ENCODE assay signal across 8 cellular contexts in genomic region chr1:223844962-223845809, GRCh38. TPM values are rescaled to one million over a fixed set of nuclear protein-coding genes. Genes with fewer than 3 reads are reported as not detected.
DNase-seq lines count a peak whose midpoint lies in the region; ATAC-seq and TF ChIP-seq lines count a peak whose summit lies in the region.

No MANE protein-coding gene starts in this region.

- H3K9me3 ChIP-seq in liver (ENCODE audit: control insufficient read depth in 4 of 4, low read length in 3 of 4), result no peaks in the 10 kb centered on the region

- intact Hi-C loops in activated B cell treated with CpG ODN at 0.5 μM for 24 hours (cut with micrococcal nuclease), result loop anchor here (2.0 to 10.0 kb wide), 7 partner anchors 34 to 1203 kb away; partner anchors contain the start of genes AIDA, BROX, CAPN2 and NVL

- H3K4me3 ChIP-seq in GM08714 (ENCODE audit: low read length) (peak overlapping the region; percentile 68), NB4 (ENCODE audit: low read depth, low read length) (peak overlapping the region; percentile 79), choroid plexus epithelial cell (ENCODE audit: low read depth, low read length) (peak overlapping the region; percentile 83), liver (ENCODE audit: low read depth in 1 of 3, low read length in 3 of 3) (peak overlapping the region; percentile 27 to 82 (median 60))

- TF ChIP-seq POLR2A in NB4 (IDR thresholded peaks at IDR 0.05; ENCODE audit: extremely low read depth, insufficient read length), result no peak

- peaks cover 4 to 20% (median 5%) of the 10 kb centered on the region in 4 donors for H3K4me1 ChIP-seq in liver (ENCODE audit: control insufficient read depth in 4 of 4, insufficient read depth in 4 of 4, low read length in 3 of 4)

- TF ChIP-seq RAD21 in liver (IDR thresholded peaks at IDR 0.05), result peak in 1 of 2 donors; percentile 3

- no peaks in the 10 kb centered on the region for H3K27me3 Mint-ChIP-seq in activated B cell treated with CpG ODN at 0.5 μM for 24 hours

- no peaks in the 10 kb centered on the region for H3K36me3 ChIP-seq in liver (ENCODE audit: control insufficient read depth in 4 of 4, insufficient read depth in 3 of 4, low read depth in 1 of 4, low read length in 3 of 4)

- H3K9me3 Mint-ChIP-seq in activated B cell treated with CpG ODN at 0.5 μM for 24 hours, result no peaks in the 10 kb centered on the region

- TF ChIP-seq CTCF in NB4 (IDR thresholded peaks at IDR 0.05; ENCODE audit: low read depth, low read length) (no peak), activated B cell treated with CpG ODN at 0.5 μM for 24 hours (IDR thresholded peaks at IDR 0.05) (no peak), choroid plexus epithelial cell (conservative IDR thresholded peaks at IDR 0.05; ENCODE audit: low read depth, low read length) (no peak), liver (IDR thresholded peaks at IDR 0.05; ENCODE audit: low read depth, low read length, missing input control) (no peak)

- WGBS in liver, result under 1% methylated on average over 71 of the region's 71 CpGs

- peak overlapping the region; percentile 91 to 97 for H3K9ac ChIP-seq in liver (ENCODE audit: low read depth in 1 of 2, low read length in 2 of 2)

- POLR2A ChIA-PET in activated B cell treated with CpG ODN at 0.5 μM for 24 hours (lab: Charles Lee), result interaction anchor here (0.6 to 3.1 kb wide), 14 partner anchors 10 to 338 kb away, joined by 3 to 11 read pairs (median 5); partner anchors contain the start of gene DEGS1

- H3K4me1 Mint-ChIP-seq in activated B cell treated with CpG ODN at 0.5 μM for 24 hours, result peaks cover 40% of the 10 kb centered on the region

- H3K27ac ChIP-seq in liver (ENCODE audit: low read depth in 1 of 2, low read length in 2 of 2), result peak overlapping the region; percentile 86 to 99

- CTCF ChIA-PET in activated B cell treated with CpG ODN at 0.5 μM for 24 hours (lab: Charles Lee), result interaction anchor here (0.7 to 1.3 kb wide), 7 partner anchors 11 to 644 kb away, joined by 3 to 5 read pairs (median 4); no protein-coding TSS in a partner anchor

- H3K4me3 Mint-ChIP-seq in activated B cell treated with CpG ODN at 0.5 μM for 24 hours, result peak overlapping the region; percentile 88

- H3K27me3 ChIP-seq in liver (ENCODE audit: control insufficient read depth in 4 of 4, insufficient read depth in 4 of 4, low read length in 3 of 4), result no peaks in the 10 kb centered on the region

- peak; percentile 43 for ATAC-seq in activated B cell treated with CpG ODN at 0.5 μM for 24 hours (ENCODE audit: low read depth)

- H3K36me3 Mint-ChIP-seq in activated B cell treated with CpG ODN at 0.5 μM for 24 hours (ENCODE audit: low read depth), result peaks cover 4% of the 10 kb centered on the region

- peak overlapping the region; percentile 91 for H3K27ac Mint-ChIP-seq in activated B cell treated with CpG ODN at 0.5 μM for 24 hours

- DNase-seq in HCEC 1CT (peak; percentile 46), NB4 (ENCODE audit: low read depth) (peak; percentile 70), activated B cell treated with CpG ODN at 0.5 μM for 24 hours (peak; percentile 68), choroid plexus epithelial cell (ENCODE audit: low read depth) (peak; percentile 80), NCI-H2029 (lab: John Stamatoyannopoulos, UW) (no peak)
- peak; percentile 42 to 60 for DNase-seq in stimulated activated CD4-positive, alpha-beta T cell treated with anti-CD3 and anti-CD28 coated beads, Interleukin-4, amount 100 ng/mL, for 48 hours (ENCODE audit: low read depth in 2 of 2)

TF ChIP-seq in liver, 16 proteins besides CTCF, POLR2A, EP300 and RAD21:
- TF ChIP-seq YY1 (IDR thresholded peaks at IDR 0.05), result peak; percentile 53
- no peak for TF ChIP-seq FOXA1 (IDR thresholded peaks at IDR 0.05)
- TF ChIP-seq RXRA (IDR thresholded peaks at IDR 0.05), result no peak
- TF ChIP-seq EGR1 (IDR thresholded peaks at IDR 0.05; ENCODE audit: low read depth in 2 of 2), result no peak
- peak in 1 of 2 donors; percentile 4 for TF ChIP-seq HNF4A (conservative IDR thresholded peaks at IDR 0.05)

RNA-seq across cellular contexts. Expression of gene TP53BP2, which starts 0.6 kb away (rescaled TPM):
- total RNA-seq in activated B cell treated with CpG ODN at 0.5 μM for 24 hours, result 50.4 and 52.9 TPM in 2 replicates
- total RNA-seq in liver, result 10 to 100 TPM; 20.7 to 26.8 TPM
- 1 to 10 TPM; 3.9 to 5.3 TPM for polyA plus RNA-seq in liver
